ENCODE assay signal across 16 cellular contexts in genomic region chr9:94479757-94480156, GRCh38.
A peak's percentile ranks its signal among the peaks of the same experiment; 100 is the strongest.
DNase-seq lines count a peak whose midpoint lies in the region; ATAC-seq, FAIRE-seq and TF ChIP-seq lines count a peak whose summit lies in the region.
"Had no signal": no experiment of that assay in that cellular context is flagged by ENCODE, and none has a peak within 500 bp of the region (broad histone marks: within the 10 kb centered on the region; RNA-seq: fewer than 3 reads in every experiment).

No MANE protein-coding gene starts in this region.

- no peak for DNase-seq in GM12891 (ENCODE audit: insufficient read length, low spot score)
- DNase-seq in H7, result peak; percentile 12
- DNase-seq in lower lobe of right lung, result no peak
- DNase-seq in upper lobe of right lung, result no peak
- DNase-seq in COLO668 (lab: John Stamatoyannopoulos, UW; ENCODE audit: unreplicated experiment), result no peak
- DNase-seq: CD8-positive, alpha-beta T cell; COR-L47; DMS 273 treated with DMSO at 0.1 percent for 48 hours; GM23248; HFFc6 had no signal

- intact Hi-C loops in lower lobe of right lung (cut with DNase I), result no loop called here
- intact Hi-C loops in upper lobe of right lung (cut with DNase I), result no loop called here

- no peak for TF ChIP-seq POLR2A in GM12891 (IDR thresholded peaks at IDR 0.05; ENCODE audit: low read depth, low read length)

- no peak overlapping the region for H3K27ac ChIP-seq in lower lobe of right lung
- H3K27ac ChIP-seq in upper lobe of right lung, result no peak overlapping the region
- H3K27ac ChIP-seq: BLaER1 treated with 17β-estradiol and CSF1 and Interleukin-3, amounts not matched to agents 10 nM and 100 nM; GM23248; HL-60 had no signal

- H3K9me3 ChIP-seq in lower lobe of right lung (no peaks in the 10 kb centered on the region), upper lobe of right lung (no peaks in the 10 kb centered on the region)
- H3K9me3 ChIP-seq: BLaER1 treated with 17β-estradiol and CSF1 and Interleukin-3, amounts not matched to agents 10 nM and 100 nM had no signal

- ATAC-seq in lower lobe of right lung (peak; percentile 9 to 25), upper lobe of right lung (peak; percentile 23), GM18511 (IDR thresholded peaks at IDR 0.05; ENCODE audit: unreplicated experiment) (no peak)
- ATAC-seq: CD8-positive, alpha-beta T cell had no signal

- no peaks in the 10 kb centered on the region for H3K36me3 ChIP-seq in H7 (replicated peaks; ENCODE audit: control insufficient read depth, insufficient read depth, low read length)
- no peaks in the 10 kb centered on the region for H3K36me3 ChIP-seq in lower lobe of right lung
- no peaks in the 10 kb centered on the region for H3K36me3 ChIP-seq in upper lobe of right lung
- H3K36me3 ChIP-seq: BLaER1 treated with 17β-estradiol and CSF1 and Interleukin-3, amounts not matched to agents 10 nM and 100 nM had no signal

- no peaks in the 10 kb centered on the region for H3K27me3 ChIP-seq in H7 (ENCODE audit: control insufficient read depth, insufficient read depth, low read length)
- no peaks in the 10 kb centered on the region for H3K27me3 ChIP-seq in lower lobe of right lung (ENCODE audit: low read depth)
- H3K27me3 ChIP-seq in upper lobe of right lung, result no peaks in the 10 kb centered on the region
- H3K27me3 ChIP-seq: BLaER1 treated with 17β-estradiol and CSF1 and Interleukin-3, amounts not matched to agents 10 nM and 100 nM had no signal

- H3K4me3 ChIP-seq in H7 (ENCODE audit: insufficient read depth, low read depth, low read length) (no peak overlapping the region), lower lobe of right lung (no peak overlapping the region), upper lobe of right lung (no peak overlapping the region)
- H3K4me3 ChIP-seq: BLaER1 treated with 17β-estradiol and CSF1 and Interleukin-3, amounts not matched to agents 10 nM and 100 nM; GM23248 had no signal

- no peak for FAIRE-seq in GM12891 (lab: Jason Lieb, UNC)
- FAIRE-seq: G401.6, GM19239, H54 had no signal

- no peak for TF ChIP-seq CTCF in lower lobe of right lung (IDR thresholded peaks at IDR 0.05)
- TF ChIP-seq CTCF in upper lobe of right lung (IDR thresholded peaks at IDR 0.05), result no peak

- H3K4me1 ChIP-seq in lower lobe of right lung (no peaks in the 10 kb centered on the region), upper lobe of right lung (no peaks in the 10 kb centered on the region)

TF ChIP-seq in GM12891, 5 proteins besides CTCF, POLR2A, EP300 and RAD21:
- no peak for TF ChIP-seq POU2F2 (IDR thresholded peaks at IDR 0.05; ENCODE audit: low read depth, low read length)
- 0 out of 2 replicates have a peak, but pooled peaks have one; percentile 5 for TF ChIP-seq SPI1 (IDR thresholded peaks at IDR 0.05; ENCODE audit: low read depth, low read length)
